Comparison of ENCODE assay signal across 1 cellular context in the genomic region with DNA sequence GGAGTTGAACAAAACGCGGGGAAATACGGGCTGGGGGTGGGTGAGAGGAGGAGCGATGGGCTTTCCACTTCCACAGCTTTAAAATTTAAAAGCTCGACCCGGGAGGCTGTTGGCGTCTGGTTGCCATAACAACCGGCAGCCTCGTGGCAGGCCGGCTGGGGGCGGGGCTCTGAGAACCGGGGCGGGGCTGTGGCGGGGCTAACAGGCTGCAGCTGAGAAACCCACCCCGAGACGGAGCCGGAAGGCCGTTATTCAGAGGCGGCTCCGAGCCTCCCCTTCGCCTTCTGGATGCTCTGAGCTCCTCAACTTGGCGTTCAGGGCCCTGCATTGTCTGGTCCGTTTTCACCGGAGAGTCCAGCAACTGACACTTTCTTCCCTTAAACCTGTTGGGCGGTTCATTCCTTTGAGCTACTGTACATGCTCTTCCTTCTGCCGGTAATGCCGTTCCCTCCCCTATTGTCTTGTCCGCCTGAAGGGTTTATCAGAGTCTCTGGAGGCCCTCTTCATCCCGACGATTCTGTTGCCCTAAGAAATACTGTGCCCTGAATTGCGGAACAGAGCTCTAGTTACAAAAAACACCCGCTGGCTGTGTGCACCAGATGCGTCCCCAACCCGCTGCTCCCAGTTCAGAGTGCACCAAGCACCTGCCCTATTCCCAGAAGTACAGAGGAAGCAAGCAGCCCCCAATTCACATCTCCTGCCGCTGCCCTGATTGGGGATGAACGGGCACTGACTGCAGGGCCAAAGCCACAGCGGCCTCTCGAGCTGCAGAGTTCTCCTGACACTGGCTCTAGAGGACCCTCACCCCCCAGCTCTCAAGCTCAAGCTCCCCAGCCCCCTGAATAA.
TF ChIP-seq lines count a peak whose summit lies in the region.

No MANE protein-coding gene starts in this region.

TF ChIP-seq in GM12878, 131 proteins besides CTCF, POLR2A, EP300 and RAD21 (continues in another document):
- TF ChIP-seq TAF1 (IDR thresholded peaks at IDR 0.05; ENCODE audit: borderline replicate concordance, low read depth, low read length) (0 out of 2 replicates have a peak, but pooled peaks have one; percentile 25), SIX5 (IDR thresholded peaks at IDR 0.05; ENCODE audit: low read depth, low read length, severe bottlenecking) (no peak), YBX1 (IDR thresholded peaks at IDR 0.05) (no peak), SIN3A (IDR thresholded peaks at IDR 0.05; ENCODE audit: low read depth, low read length) (peak; percentile 95), RB1 (IDR thresholded peaks at IDR 0.05; ENCODE audit: borderline replicate concordance) (no peak), ZNF622 (IDR thresholded peaks at IDR 0.05) (no peak), FOXM1 (IDR thresholded peaks at IDR 0.05; ENCODE audit: low read depth, low read length) (no peak), NFXL1 (IDR thresholded peaks at IDR 0.05; ENCODE audit: borderline replicate concordance) (no peak), LARP7 (IDR thresholded peaks at IDR 0.05) (no peak), ZNF274 (IDR thresholded peaks at IDR 0.05; ENCODE audit: insufficient read depth, insufficient read length) (no peak), PAX5 (IDR thresholded peaks at IDR 0.05; ENCODE audit: borderline replicate concordance, low read depth, low read length) (no peak), TCF3 (IDR thresholded peaks at IDR 0.05; ENCODE audit: borderline replicate concordance, insufficient read depth, low read depth, low read length) (no peak), CEBPB (IDR thresholded peaks at IDR 0.05; ENCODE audit: borderline replicate concordance in 1 of 2, low read depth in 2 of 2, low read length in 2 of 2) (no peak), SRF (IDR thresholded peaks at IDR 0.05; ENCODE audit: low read depth in 2 of 2, low read length in 2 of 2) (no peak), RAD51 (IDR thresholded peaks at IDR 0.05) (no peak), NR2C1 (IDR thresholded peaks at IDR 0.05) (no peak), PML (IDR thresholded peaks at IDR 0.05; ENCODE audit: low read length) (0 out of 2 replicates have a peak, but pooled peaks have one; percentile 16), BHLHE40 (IDR thresholded peaks at IDR 0.05; ENCODE audit: borderline replicate concordance in 1 of 2, low read depth in 2 of 2, low read length in 1 of 2) (no peak), KAT2A (conservative IDR thresholded peaks at IDR 0.05; ENCODE audit: control insufficient read depth, low read depth, low read length) (no peak), KDM1A (IDR thresholded peaks at IDR 0.05; ENCODE audit: borderline replicate concordance) (no peak), MYC (IDR thresholded peaks at IDR 0.05; ENCODE audit: insufficient read depth, insufficient read length, insufficient replicate concordance, low read length, severe bottlenecking) (no peak), POU2F2 (IDR thresholded peaks at IDR 0.05; ENCODE audit: borderline replicate concordance, low read depth, low read length) (peak; percentile 48; the same call in 1 of the 3 replicates), CBFB (IDR thresholded peaks at IDR 0.05; ENCODE audit: low read depth) (no peak), JUNB (IDR thresholded peaks at IDR 0.05) (no peak), MXI1 (IDR thresholded peaks at IDR 0.05; ENCODE audit: low read depth, low read length) (peak; percentile 96)
- TF ChIP-seq, protein P1, sequence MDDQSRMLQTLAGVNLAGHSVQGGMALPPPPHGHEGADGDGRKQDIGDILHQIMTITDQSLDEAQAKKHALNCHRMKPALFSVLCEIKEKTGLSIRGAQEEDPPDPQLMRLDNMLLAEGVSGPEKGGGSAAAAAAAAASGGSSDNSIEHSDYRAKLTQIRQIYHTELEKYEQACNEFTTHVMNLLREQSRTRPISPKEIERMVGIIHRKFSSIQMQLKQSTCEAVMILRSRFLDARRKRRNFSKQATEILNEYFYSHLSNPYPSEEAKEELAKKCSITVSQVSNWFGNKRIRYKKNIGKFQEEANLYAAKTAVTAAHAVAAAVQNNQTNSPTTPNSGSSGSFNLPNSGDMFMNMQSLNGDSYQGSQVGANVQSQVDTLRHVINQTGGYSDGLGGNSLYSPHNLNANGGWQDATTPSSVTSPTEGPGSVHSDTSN (IDR thresholded peaks at IDR 0.05; ENCODE audit: insufficient replicate concordance, low read depth, low read length) = no peak
- TF ChIP-seq, protein P2, sequence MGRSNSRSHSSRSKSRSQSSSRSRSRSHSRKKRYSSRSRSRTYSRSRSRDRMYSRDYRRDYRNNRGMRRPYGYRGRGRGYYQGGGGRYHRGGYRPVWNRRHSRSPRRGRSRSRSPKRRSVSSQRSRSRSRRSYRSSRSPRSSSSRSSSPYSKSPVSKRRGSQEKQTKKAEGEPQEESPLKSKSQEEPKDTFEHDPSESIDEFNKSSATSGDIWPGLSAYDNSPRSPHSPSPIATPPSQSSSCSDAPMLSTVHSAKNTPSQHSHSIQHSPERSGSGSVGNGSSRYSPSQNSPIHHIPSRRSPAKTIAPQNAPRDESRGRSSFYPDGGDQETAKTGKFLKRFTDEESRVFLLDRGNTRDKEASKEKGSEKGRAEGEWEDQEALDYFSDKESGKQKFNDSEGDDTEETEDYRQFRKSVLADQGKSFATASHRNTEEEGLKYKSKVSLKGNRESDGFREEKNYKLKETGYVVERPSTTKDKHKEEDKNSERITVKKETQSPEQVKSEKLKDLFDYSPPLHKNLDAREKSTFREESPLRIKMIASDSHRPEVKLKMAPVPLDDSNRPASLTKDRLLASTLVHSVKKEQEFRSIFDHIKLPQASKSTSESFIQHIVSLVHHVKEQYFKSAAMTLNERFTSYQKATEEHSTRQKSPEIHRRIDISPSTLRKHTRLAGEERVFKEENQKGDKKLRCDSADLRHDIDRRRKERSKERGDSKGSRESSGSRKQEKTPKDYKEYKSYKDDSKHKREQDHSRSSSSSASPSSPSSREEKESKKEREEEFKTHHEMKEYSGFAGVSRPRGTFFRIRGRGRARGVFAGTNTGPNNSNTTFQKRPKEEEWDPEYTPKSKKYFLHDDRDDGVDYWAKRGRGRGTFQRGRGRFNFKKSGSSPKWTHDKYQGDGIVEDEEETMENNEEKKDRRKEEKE (IDR thresholded peaks at IDR 0.05) = no peak
- TF ChIP-seq, protein P3, sequence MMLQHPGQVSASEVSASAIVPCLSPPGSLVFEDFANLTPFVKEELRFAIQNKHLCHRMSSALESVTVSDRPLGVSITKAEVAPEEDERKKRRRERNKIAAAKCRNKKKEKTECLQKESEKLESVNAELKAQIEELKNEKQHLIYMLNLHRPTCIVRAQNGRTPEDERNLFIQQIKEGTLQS (IDR thresholded peaks at IDR 0.05; ENCODE audit: borderline replicate concordance, extremely low read depth, low read depth, low read length) = no peak
- TF ChIP-seq, protein P4, sequence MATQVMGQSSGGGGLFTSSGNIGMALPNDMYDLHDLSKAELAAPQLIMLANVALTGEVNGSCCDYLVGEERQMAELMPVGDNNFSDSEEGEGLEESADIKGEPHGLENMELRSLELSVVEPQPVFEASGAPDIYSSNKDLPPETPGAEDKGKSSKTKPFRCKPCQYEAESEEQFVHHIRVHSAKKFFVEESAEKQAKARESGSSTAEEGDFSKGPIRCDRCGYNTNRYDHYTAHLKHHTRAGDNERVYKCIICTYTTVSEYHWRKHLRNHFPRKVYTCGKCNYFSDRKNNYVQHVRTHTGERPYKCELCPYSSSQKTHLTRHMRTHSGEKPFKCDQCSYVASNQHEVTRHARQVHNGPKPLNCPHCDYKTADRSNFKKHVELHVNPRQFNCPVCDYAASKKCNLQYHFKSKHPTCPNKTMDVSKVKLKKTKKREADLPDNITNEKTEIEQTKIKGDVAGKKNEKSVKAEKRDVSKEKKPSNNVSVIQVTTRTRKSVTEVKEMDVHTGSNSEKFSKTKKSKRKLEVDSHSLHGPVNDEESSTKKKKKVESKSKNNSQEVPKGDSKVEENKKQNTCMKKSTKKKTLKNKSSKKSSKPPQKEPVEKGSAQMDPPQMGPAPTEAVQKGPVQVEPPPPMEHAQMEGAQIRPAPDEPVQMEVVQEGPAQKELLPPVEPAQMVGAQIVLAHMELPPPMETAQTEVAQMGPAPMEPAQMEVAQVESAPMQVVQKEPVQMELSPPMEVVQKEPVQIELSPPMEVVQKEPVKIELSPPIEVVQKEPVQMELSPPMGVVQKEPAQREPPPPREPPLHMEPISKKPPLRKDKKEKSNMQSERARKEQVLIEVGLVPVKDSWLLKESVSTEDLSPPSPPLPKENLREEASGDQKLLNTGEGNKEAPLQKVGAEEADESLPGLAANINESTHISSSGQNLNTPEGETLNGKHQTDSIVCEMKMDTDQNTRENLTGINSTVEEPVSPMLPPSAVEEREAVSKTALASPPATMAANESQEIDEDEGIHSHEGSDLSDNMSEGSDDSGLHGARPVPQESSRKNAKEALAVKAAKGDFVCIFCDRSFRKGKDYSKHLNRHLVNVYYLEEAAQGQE (IDR thresholded peaks at IDR 0.05; ENCODE audit: low read depth, low read length) = no peak
- TF ChIP-seq, protein P5, sequence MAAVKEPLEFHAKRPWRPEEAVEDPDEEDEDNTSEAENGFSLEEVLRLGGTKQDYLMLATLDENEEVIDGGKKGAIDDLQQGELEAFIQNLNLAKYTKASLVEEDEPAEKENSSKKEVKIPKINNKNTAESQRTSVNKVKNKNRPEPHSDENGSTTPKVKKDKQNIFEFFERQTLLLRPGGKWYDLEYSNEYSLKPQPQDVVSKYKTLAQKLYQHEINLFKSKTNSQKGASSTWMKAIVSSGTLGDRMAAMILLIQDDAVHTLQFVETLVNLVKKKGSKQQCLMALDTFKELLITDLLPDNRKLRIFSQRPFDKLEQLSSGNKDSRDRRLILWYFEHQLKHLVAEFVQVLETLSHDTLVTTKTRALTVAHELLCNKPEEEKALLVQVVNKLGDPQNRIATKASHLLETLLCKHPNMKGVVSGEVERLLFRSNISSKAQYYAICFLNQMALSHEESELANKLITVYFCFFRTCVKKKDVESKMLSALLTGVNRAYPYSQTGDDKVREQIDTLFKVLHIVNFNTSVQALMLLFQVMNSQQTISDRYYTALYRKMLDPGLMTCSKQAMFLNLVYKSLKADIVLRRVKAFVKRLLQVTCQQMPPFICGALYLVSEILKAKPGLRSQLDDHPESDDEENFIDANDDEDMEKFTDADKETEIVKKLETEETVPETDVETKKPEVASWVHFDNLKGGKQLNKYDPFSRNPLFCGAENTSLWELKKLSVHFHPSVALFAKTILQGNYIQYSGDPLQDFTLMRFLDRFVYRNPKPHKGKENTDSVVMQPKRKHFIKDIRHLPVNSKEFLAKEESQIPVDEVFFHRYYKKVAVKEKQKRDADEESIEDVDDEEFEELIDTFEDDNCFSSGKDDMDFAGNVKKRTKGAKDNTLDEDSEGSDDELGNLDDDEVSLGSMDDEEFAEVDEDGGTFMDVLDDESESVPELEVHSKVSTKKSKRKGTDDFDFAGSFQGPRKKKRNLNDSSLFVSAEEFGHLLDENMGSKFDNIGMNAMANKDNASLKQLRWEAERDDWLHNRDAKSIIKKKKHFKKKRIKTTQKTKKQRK (IDR thresholded peaks at IDR 0.05; ENCODE audit: low read depth, low read length) = no peak
- TF ChIP-seq, protein P6, sequence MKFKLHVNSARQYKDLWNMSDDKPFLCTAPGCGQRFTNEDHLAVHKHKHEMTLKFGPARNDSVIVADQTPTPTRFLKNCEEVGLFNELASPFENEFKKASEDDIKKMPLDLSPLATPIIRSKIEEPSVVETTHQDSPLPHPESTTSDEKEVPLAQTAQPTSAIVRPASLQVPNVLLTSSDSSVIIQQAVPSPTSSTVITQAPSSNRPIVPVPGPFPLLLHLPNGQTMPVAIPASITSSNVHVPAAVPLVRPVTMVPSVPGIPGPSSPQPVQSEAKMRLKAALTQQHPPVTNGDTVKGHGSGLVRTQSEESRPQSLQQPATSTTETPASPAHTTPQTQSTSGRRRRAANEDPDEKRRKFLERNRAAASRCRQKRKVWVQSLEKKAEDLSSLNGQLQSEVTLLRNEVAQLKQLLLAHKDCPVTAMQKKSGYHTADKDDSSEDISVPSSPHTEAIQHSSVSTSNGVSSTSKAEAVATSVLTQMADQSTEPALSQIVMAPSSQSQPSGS (IDR thresholded peaks at IDR 0.05; ENCODE audit: low read length) = no peak
- TF ChIP-seq, protein P7, sequence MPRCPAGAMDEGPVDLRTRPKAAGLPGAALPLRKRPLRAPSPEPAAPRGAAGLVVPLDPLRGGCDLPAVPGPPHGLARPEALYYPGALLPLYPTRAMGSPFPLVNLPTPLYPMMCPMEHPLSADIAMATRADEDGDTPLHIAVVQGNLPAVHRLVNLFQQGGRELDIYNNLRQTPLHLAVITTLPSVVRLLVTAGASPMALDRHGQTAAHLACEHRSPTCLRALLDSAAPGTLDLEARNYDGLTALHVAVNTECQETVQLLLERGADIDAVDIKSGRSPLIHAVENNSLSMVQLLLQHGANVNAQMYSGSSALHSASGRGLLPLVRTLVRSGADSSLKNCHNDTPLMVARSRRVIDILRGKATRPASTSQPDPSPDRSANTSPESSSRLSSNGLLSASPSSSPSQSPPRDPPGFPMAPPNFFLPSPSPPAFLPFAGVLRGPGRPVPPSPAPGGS (IDR thresholded peaks at IDR 0.05; ENCODE audit: borderline replicate concordance, insufficient read depth, low read depth, low read length, poor library complexity, severe bottlenecking) = no peak
- TF ChIP-seq, protein P8, sequence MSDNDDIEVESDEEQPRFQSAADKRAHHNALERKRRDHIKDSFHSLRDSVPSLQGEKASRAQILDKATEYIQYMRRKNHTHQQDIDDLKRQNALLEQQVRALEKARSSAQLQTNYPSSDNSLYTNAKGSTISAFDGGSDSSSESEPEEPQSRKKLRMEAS (IDR thresholded peaks at IDR 0.05; ENCODE audit: low read depth, low read length) = peak; percentile 86; the same call in 1 of the 2 replicates
- TF ChIP-seq, protein P9, sequence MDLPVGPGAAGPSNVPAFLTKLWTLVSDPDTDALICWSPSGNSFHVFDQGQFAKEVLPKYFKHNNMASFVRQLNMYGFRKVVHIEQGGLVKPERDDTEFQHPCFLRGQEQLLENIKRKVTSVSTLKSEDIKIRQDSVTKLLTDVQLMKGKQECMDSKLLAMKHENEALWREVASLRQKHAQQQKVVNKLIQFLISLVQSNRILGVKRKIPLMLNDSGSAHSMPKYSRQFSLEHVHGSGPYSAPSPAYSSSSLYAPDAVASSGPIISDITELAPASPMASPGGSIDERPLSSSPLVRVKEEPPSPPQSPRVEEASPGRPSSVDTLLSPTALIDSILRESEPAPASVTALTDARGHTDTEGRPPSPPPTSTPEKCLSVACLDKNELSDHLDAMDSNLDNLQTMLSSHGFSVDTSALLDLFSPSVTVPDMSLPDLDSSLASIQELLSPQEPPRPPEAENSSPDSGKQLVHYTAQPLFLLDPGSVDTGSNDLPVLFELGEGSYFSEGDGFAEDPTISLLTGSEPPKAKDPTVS (IDR thresholded peaks at IDR 0.05; ENCODE audit: low read depth, low read length) = no peak
